ENCODE assay signal across 1 cellular context in the genomic region with DNA sequence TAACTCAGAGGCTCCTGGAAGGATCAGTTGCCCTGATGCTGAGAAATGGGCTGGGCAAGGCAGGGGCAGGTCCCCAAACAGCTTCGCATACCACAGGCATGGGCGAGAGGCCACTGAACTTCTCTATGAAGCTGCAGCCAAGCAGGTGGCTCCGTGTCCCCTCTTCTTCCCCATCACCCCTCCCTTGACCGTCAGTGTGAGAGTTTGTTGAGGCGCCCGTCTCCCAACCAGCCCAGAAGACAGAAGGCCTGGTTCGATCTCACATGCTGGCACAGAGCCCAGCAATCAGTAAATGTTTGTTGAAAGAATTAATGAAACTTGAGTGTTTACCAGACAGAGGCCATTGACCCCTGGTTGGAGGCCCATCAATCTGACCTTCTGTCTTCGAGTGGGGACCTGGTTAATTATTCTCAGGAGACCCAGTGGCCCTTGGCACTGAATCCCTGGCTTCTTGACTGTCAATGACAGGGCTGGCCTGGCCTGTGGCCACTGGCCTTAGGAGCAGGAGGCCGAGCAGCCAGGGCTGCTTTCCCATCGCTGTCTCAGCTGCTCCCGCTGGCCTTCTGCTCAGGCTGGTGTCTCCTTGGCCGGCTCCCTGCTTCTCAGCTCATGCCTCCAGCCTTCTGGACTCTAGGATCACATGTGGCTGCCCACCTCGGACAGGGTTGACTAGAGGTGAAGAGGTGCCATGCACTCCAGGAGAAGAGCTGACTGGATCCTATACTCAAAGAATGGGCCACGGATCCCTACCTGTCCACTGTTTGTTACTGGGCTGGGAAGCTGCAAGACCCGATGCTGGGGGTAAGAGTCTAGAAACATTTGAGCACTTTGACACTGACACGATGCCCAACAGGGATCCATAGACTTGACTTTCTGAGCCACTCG.
TF ChIP-seq lines count a peak whose summit lies in the region.

No MANE protein-coding gene starts in this region.

TF ChIP-seq in HepG2, 621 proteins besides CTCF, POLR2A, EP300 and RAD21 (continued from another document and continues in another):
- peak; percentile 77; the same call in 1 of the 2 replicates for TF ChIP-seq ZSCAN31 (CRISPR knock-in tag; IDR thresholded peaks at IDR 0.05; ENCODE audit: low read depth)
- TF ChIP-seq CREB1 (IDR thresholded peaks at IDR 0.05), result no peak
- peak; percentile 67; the same call in 1 of the 2 replicates for TF ChIP-seq CREB1 (CRISPR knock-in tag; IDR thresholded peaks at IDR 0.05)
- TF ChIP-seq ZNF768 (CRISPR knock-in tag; IDR thresholded peaks at IDR 0.05), result no peak
- peak; percentile 95 for TF ChIP-seq BCL6 (CRISPR knock-in tag; IDR thresholded peaks at IDR 0.05)
- TF ChIP-seq KAT8 (CRISPR knock-in tag; IDR thresholded peaks at IDR 0.05), result peak; percentile 67; the same call in 1 of the 2 replicates
- TF ChIP-seq, protein P1, sequence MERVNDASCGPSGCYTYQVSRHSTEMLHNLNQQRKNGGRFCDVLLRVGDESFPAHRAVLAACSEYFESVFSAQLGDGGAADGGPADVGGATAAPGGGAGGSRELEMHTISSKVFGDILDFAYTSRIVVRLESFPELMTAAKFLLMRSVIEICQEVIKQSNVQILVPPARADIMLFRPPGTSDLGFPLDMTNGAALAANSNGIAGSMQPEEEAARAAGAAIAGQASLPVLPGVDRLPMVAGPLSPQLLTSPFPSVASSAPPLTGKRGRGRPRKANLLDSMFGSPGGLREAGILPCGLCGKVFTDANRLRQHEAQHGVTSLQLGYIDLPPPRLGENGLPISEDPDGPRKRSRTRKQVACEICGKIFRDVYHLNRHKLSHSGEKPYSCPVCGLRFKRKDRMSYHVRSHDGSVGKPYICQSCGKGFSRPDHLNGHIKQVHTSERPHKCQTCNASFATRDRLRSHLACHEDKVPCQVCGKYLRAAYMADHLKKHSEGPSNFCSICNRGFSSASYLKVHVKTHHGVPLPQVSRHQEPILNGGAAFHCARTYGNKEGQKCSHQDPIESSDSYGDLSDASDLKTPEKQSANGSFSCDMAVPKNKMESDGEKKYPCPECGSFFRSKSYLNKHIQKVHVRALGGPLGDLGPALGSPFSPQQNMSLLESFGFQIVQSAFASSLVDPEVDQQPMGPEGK (CRISPR knock-in tag; IDR thresholded peaks at IDR 0.05), result peak; percentile 73
- TF ChIP-seq ZNF296 (CRISPR knock-in tag; conservative IDR thresholded peaks at IDR 0.05), result no peak
- TF ChIP-seq, protein P2, sequence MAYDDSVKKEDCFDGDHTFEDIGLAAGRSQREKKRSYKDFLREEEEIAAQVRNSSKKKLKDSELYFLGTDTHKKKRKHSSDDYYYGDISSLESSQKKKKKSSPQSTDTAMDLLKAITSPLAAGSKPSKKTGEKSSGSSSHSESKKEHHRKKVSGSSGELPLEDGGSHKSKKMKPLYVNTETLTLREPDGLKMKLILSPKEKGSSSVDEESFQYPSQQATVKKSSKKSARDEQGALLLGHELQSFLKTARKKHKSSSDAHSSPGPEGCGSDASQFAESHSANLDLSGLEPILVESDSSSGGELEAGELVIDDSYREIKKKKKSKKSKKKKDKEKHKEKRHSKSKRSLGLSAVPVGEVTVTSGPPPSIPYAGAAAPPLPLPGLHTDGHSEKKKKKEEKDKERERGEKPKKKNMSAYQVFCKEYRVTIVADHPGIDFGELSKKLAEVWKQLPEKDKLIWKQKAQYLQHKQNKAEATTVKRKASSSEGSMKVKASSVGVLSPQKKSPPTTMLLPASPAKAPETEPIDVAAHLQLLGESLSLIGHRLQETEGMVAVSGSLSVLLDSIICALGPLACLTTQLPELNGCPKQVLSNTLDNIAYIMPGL (CRISPR knock-in tag; IDR thresholded peaks at IDR 0.05; ENCODE audit: borderline replicate concordance in 1 of 2, low read depth in 1 of 2), result peak in 1 of 2 experiments; percentile 61; a peak in 1 of 4 replicates
- TF ChIP-seq FOXJ3 (CRISPR knock-in tag; IDR thresholded peaks at IDR 0.05; ENCODE audit: borderline replicate concordance), result peak; percentile 94; the same call in 1 of the 2 replicates
- TF ChIP-seq, protein P3, sequence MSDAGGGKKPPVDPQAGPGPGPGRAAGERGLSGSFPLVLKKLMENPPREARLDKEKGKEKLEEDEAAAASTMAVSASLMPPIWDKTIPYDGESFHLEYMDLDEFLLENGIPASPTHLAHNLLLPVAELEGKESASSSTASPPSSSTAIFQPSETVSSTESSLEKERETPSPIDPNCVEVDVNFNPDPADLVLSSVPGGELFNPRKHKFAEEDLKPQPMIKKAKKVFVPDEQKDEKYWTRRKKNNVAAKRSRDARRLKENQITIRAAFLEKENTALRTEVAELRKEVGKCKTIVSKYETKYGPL (CRISPR knock-in tag; IDR thresholded peaks at IDR 0.05), result no peak
- TF ChIP-seq ZNF552 (CRISPR knock-in tag; IDR thresholded peaks at IDR 0.05; ENCODE audit: borderline replicate concordance), result no peak
- peak; percentile 32; the same call in 1 of the 2 replicates for TF ChIP-seq KLF6 (CRISPR knock-in tag; IDR thresholded peaks at IDR 0.05)
- TF ChIP-seq ATF1 (CRISPR knock-in tag; IDR thresholded peaks at IDR 0.05), result peak; percentile 41; the same call in 1 of the 2 replicates
- peak; percentile 98 for TF ChIP-seq HOXD1 (CRISPR knock-in tag; IDR thresholded peaks at IDR 0.05)
- no peak; the same call in 1 of the 2 replicates for TF ChIP-seq ETV6 (CRISPR knock-in tag; conservative IDR thresholded peaks at IDR 0.05)
- TF ChIP-seq HES4 (CRISPR knock-in tag; IDR thresholded peaks at IDR 0.05; ENCODE audit: borderline replicate concordance), result no peak
- TF ChIP-seq ZNF432 (CRISPR knock-in tag; IDR thresholded peaks at IDR 0.05; ENCODE audit: borderline replicate concordance), result no peak
- no peak for TF ChIP-seq ZFP41 (CRISPR knock-in tag; IDR thresholded peaks at IDR 0.05; ENCODE audit: borderline replicate concordance)
- TF ChIP-seq, protein P4, sequence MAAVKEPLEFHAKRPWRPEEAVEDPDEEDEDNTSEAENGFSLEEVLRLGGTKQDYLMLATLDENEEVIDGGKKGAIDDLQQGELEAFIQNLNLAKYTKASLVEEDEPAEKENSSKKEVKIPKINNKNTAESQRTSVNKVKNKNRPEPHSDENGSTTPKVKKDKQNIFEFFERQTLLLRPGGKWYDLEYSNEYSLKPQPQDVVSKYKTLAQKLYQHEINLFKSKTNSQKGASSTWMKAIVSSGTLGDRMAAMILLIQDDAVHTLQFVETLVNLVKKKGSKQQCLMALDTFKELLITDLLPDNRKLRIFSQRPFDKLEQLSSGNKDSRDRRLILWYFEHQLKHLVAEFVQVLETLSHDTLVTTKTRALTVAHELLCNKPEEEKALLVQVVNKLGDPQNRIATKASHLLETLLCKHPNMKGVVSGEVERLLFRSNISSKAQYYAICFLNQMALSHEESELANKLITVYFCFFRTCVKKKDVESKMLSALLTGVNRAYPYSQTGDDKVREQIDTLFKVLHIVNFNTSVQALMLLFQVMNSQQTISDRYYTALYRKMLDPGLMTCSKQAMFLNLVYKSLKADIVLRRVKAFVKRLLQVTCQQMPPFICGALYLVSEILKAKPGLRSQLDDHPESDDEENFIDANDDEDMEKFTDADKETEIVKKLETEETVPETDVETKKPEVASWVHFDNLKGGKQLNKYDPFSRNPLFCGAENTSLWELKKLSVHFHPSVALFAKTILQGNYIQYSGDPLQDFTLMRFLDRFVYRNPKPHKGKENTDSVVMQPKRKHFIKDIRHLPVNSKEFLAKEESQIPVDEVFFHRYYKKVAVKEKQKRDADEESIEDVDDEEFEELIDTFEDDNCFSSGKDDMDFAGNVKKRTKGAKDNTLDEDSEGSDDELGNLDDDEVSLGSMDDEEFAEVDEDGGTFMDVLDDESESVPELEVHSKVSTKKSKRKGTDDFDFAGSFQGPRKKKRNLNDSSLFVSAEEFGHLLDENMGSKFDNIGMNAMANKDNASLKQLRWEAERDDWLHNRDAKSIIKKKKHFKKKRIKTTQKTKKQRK (IDR thresholded peaks at IDR 0.05; ENCODE audit: low read length), result no peak
- peak; percentile 52; the same call in 1 of the 2 replicates for TF ChIP-seq IRF2 (CRISPR knock-in tag; IDR thresholded peaks at IDR 0.05)
- TF ChIP-seq, protein P5, sequence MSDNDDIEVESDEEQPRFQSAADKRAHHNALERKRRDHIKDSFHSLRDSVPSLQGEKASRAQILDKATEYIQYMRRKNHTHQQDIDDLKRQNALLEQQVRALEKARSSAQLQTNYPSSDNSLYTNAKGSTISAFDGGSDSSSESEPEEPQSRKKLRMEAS (IDR thresholded peaks at IDR 0.05), result peak; percentile 30; the same call in 1 of the 2 replicates
- TF ChIP-seq, protein P6, sequence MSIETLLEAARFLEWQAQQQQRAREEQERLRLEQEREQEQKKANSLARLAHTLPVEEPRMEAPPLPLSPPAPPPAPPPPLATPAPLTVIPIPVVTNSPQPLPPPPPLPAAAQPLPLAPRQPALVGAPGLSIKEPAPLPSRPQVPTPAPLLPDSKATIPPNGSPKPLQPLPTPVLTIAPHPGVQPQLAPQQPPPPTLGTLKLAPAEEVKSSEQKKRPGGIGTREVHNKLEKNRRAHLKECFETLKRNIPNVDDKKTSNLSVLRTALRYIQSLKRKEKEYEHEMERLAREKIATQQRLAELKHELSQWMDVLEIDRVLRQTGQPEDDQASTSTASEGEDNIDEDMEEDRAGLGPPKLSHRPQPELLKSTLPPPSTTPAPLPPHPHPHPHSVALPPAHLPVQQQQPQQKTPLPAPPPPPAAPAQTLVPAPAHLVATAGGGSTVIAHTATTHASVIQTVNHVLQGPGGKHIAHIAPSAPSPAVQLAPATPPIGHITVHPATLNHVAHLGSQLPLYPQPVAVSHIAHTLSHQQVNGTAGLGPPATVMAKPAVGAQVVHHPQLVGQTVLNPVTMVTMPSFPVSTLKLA (IDR thresholded peaks at IDR 0.05), result no peak
- TF ChIP-seq ZNF121 (CRISPR knock-in tag; IDR thresholded peaks at IDR 0.05), result peak; percentile 86
- TF ChIP-seq SP4 (CRISPR knock-in tag; IDR thresholded peaks at IDR 0.05), result no peak
- TF ChIP-seq ZNF598 (CRISPR knock-in tag; IDR thresholded peaks at IDR 0.05; ENCODE audit: borderline replicate concordance), result no peak
- TF ChIP-seq, protein P7, sequence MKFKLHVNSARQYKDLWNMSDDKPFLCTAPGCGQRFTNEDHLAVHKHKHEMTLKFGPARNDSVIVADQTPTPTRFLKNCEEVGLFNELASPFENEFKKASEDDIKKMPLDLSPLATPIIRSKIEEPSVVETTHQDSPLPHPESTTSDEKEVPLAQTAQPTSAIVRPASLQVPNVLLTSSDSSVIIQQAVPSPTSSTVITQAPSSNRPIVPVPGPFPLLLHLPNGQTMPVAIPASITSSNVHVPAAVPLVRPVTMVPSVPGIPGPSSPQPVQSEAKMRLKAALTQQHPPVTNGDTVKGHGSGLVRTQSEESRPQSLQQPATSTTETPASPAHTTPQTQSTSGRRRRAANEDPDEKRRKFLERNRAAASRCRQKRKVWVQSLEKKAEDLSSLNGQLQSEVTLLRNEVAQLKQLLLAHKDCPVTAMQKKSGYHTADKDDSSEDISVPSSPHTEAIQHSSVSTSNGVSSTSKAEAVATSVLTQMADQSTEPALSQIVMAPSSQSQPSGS (CRISPR knock-in tag; IDR thresholded peaks at IDR 0.05), result peak; percentile 72
- TF ChIP-seq ZFP1 (CRISPR knock-in tag; IDR thresholded peaks at IDR 0.05), result 0 out of 2 replicates have a peak, but pooled peaks have one; percentile 51
- TF ChIP-seq ZNF614 (CRISPR knock-in tag; IDR thresholded peaks at IDR 0.05; ENCODE audit: borderline replicate concordance), result no peak
- peak; percentile 99 for TF ChIP-seq GFI1 (CRISPR knock-in tag; IDR thresholded peaks at IDR 0.05; ENCODE audit: borderline replicate concordance)
- TF ChIP-seq, protein P8, sequence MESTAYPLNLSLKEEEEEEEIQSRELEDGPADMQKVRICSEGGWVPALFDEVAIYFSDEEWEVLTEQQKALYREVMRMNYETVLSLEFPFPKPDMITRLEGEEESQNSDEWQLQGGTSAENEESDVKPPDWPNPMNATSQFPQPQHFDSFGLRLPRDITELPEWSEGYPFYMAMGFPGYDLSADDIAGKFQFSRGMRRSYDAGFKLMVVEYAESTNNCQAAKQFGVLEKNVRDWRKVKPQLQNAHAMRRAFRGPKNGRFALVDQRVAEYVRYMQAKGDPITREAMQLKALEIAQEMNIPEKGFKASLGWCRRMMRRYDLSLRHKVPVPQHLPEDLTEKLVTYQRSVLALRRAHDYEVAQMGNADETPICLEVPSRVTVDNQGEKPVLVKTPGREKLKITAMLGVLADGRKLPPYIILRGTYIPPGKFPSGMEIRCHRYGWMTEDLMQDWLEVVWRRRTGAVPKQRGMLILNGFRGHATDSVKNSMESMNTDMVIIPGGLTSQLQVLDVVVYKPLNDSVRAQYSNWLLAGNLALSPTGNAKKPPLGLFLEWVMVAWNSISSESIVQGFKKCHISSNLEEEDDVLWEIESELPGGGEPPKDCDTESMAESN (CRISPR knock-in tag; conservative IDR thresholded peaks at IDR 0.05), result peak; percentile 62; the same call in 1 of the 2 replicates
- TF ChIP-seq ONECUT2 (CRISPR knock-in tag; IDR thresholded peaks at IDR 0.05), result peak; percentile 80
- TF ChIP-seq ZNF34 (CRISPR knock-in tag; IDR thresholded peaks at IDR 0.05; ENCODE audit: borderline replicate concordance), result no peak
- no peak for TF ChIP-seq ZNF441 (CRISPR knock-in tag; IDR thresholded peaks at IDR 0.05; ENCODE audit: borderline replicate concordance)
- TF ChIP-seq, protein P9, sequence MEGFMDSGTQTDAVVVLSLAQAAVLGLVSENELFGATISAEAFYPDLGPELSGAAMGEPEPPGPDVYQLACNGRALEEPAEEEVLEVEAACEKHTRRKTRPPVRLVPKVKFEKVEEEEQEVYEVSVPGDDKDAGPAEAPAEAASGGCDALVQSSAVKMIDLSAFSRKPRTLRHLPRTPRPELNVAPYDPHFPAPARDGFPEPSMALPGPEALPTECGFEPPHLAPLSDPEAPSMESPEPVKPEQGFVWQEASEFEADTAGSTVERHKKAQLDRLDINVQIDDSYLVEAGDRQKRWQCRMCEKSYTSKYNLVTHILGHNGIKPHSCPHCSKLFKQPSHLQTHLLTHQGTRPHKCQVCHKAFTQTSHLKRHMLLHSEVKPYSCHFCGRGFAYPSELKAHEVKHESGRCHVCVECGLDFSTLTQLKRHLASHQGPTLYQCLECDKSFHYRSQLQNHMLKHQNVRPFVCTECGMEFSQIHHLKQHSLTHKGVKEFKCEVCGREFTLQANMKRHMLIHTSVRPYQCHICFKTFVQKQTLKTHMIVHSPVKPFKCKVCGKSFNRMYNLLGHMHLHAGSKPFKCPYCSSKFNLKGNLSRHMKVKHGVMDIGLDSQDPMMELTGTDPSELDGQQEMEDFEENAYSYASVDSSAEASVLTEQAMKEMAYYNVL (CRISPR knock-in tag; IDR thresholded peaks at IDR 0.05; ENCODE audit: borderline replicate concordance), result peak; percentile 43; the same call in 1 of the 2 replicates
- TF ChIP-seq, protein P10, sequence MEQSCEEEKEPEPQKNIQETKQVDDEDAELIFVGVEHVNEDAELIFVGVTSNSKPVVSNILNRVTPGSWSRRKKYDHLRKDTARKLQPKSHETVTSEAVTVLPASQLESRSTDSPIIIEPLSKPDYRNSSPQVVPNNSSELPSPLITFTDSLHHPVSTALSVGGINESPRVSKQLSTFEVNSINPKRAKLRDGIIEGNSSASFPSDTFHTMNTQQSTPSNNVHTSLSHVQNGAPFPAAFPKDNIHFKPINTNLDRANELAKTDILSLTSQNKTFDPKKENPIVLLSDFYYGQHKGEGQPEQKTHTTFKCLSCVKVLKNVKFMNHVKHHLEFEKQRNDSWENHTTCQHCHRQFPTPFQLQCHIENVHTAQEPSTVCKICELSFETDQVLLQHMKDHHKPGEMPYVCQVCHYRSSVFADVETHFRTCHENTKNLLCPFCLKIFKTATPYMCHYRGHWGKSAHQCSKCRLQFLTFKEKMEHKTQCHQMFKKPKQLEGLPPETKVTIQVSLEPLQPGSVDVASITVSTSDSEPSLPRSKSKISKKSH (CRISPR knock-in tag; IDR thresholded peaks at IDR 0.05; ENCODE audit: borderline replicate concordance), result no peak
